8 cellular contexts compared by ENCODE assay signal in genomic region chr22:19291580-19292261, GRCh38. TPM values are rescaled to one million over a fixed set of nuclear protein-coding genes. Genes with fewer than 3 reads are reported as not detected.
A peak's percentile ranks its signal among the peaks of the same experiment; 100 is the strongest.
DNase-seq lines count a peak whose midpoint lies in the region; ATAC-seq and TF ChIP-seq lines count a peak whose summit lies in the region.

Gene CLTCL1 (minus strand): TSS chr22:19291719. CDS start chr22:19291641, 78 bp downstream.

- POLR2A ChIA-PET in T-cell (lab: Charles Lee) = interaction anchor here in 1 of 2 donors (0.6 kb wide), 1 partner anchor 14 kb away, joined by 12 read pairs; no protein-coding TSS in a partner anchor

- peak; percentile 74 for ATAC-seq in GM19035 (IDR thresholded peaks at IDR 0.05; ENCODE audit: unreplicated experiment)
- ATAC-seq in T-cell (replicated peaks in 1 of 4) = peak; percentile 77 to 85 (median 79)
- ATAC-seq in psoas muscle = peak; percentile 31 to 44 (median 36)

- TF ChIP-seq CTCF in AG09319 (IDR thresholded peaks at IDR 0.05; ENCODE audit: low read depth, low read length) (no peak), right atrium auricular region (IDR thresholded peaks at IDR 0.05) (no peak), psoas muscle (IDR thresholded peaks at IDR 0.05) (no peak)

- 0 to 1% (median 0%) methylated on average over 34 to 64 of the region's 65 CpGs for WGBS in psoas muscle, 3 donors
- WGBS in urinary bladder = under 1% methylated on average over 65 of the region's 65 CpGs

- peak; percentile 36 for DNase-seq in AG09319 (ENCODE audit: extremely low read depth, low read depth)
- peak; percentile 64 for DNase-seq in KG1 (lab: John Stamatoyannopoulos, UW)
- peak; percentile 7 to 68 (median 34) for DNase-seq in T-cell
- DNase-seq in anterior cingulate cortex (lab: John Stamatoyannopoulos, UW) = peak in 53 of 58 donors; percentile 16 to 86 (median 64)
- peak; percentile 63 for DNase-seq in right atrium auricular region (ENCODE audit: low spot score)
- peak; percentile 88 to 94 for DNase-seq in psoas muscle

- H3K36me3 ChIP-seq in right atrium auricular region (no peaks in the 10 kb centered on the region), psoas muscle (ENCODE audit: insufficient read depth in 1 of 2, low read depth in 1 of 2) (no peaks in the 10 kb centered on the region), urinary bladder (ENCODE audit: insufficient read depth) (no peaks in the 10 kb centered on the region)

- H3K9me3 Mint-ChIP-seq in T-cell = no peaks in the 10 kb centered on the region

- H3K27ac ChIP-seq in right atrium auricular region (peak within 1 kb of the TSS; percentile 88 to 91), psoas muscle (peak within 1 kb of the TSS; percentile 97), urinary bladder (ENCODE audit: low read depth) (peak within 1 kb of the TSS; percentile 54)

- H3K27me3 ChIP-seq in right atrium auricular region (no peaks in the 10 kb centered on the region), psoas muscle (ENCODE audit: insufficient read depth in 3 of 3, low read length in 2 of 3) (no peaks in the 10 kb centered on the region)

- peak within 1 kb of the TSS; percentile 19 to 58 for H3K27ac Mint-ChIP-seq in T-cell

- peaks cover 14 to 27% (median 23%) of the 10 kb centered on the region in 3 donors for H3K4me1 Mint-ChIP-seq in T-cell

- H3K4me3 ChIP-seq in right atrium auricular region (peak within 1 kb of the TSS; percentile 92 to 98), psoas muscle (peak within 1 kb of the TSS; percentile 92), urinary bladder (ENCODE audit: low read depth, low read length) (peak within 1 kb of the TSS; percentile 85)

- CTCF ChIA-PET in T-cell (lab: Charles Lee) = interaction anchor here in 1 of 2 donors (0.6 kb wide), 1 partner anchor 42 kb away, joined by 3 read pairs; no protein-coding TSS in a partner anchor

- intact Hi-C loops in psoas muscle (cut with DNase I) = loop anchor here (5.0 to 10.0 kb wide), 3 partner anchors 153 to 183 kb away; partner anchors contain the start of genes C22orf39 (in 2 of the 2), CDC45 (in 1 of the 2) and UFD1 (in 1 of the 2)

- H3K4me3 Mint-ChIP-seq in T-cell = peak within 1 kb of the TSS; percentile 85 to 89 (median 86)

- H3K9me3 ChIP-seq in right atrium auricular region = no peaks in the 10 kb centered on the region
- H3K9me3 ChIP-seq in psoas muscle = no peaks in the 10 kb centered on the region

- H3K4me1 ChIP-seq in right atrium auricular region (peaks cover 0 to 41% of the 10 kb centered on the region in 2 donors), psoas muscle (peaks cover 38% of the 10 kb centered on the region), urinary bladder (ENCODE audit: insufficient read depth) (peaks cover 3% of the 10 kb centered on the region)

- no peaks in the 10 kb centered on the region for H3K36me3 Mint-ChIP-seq in T-cell

- peaks cover 19 to 30% of the 10 kb centered on the region in 2 donors for H3K27me3 Mint-ChIP-seq in T-cell

RNA-seq across cellular contexts. Expression of gene CLTCL1, which starts in this region (rescaled TPM):
- total RNA-seq in T-cell = 1 to 10 TPM in 4 of 5 donors, under 1 TPM in 1; 0.63 to 3.9 (median 1.6) TPM
- 10 to 100 TPM; 19.1 to 29.7 TPM for total RNA-seq in right atrium auricular region
- 100 to 1,000 TPM in 3 of 4 donors, 10 to 100 TPM in 1; 92.6 to 253 (median 126) TPM for total RNA-seq in psoas muscle
- polyA plus RNA-seq in psoas muscle = 10 to 100 TPM; 16.8 to 85.9 (median 78.5) TPM
- 7.0 TPM for total RNA-seq in urinary bladder
- 6.0 TPM for polyA plus RNA-seq in urinary bladder

Comparison
In these comparisons a context has a peak if more than half of its experiments do, and no peak if none do; other contexts are left out.
1. Peak in every context shown above with its lines: DNase-seq, ATAC-seq, H3K4me3 ChIP-seq and H3K27ac ChIP-seq.
2. DNase-seq: peak in every context shown above with its lines; median percentile 91 in psoas muscle; 64 in KG1; 64 in anterior cingulate cortex; 63 in right atrium auricular region; 36 in AG09319; 34 in T-cell.